In genomic region chr3:69784854-69785523, GRCh38 we compare ENCODE assay signal across 9 cellular contexts. TPM values are rescaled to one million over a fixed set of nuclear protein-coding genes. Genes with fewer than 3 reads are reported as not detected.
DNase-seq lines count a peak whose midpoint lies in the region; ATAC-seq and TF ChIP-seq lines count a peak whose summit lies in the region.
"Had no signal": no experiment of that assay in that cellular context is flagged by ENCODE, and none has a peak within 500 bp of the region (broad histone marks: within the 10 kb centered on the region; RNA-seq: fewer than 3 reads in every experiment).

No MANE protein-coding gene starts in this region.

- H3K4me1 Mint-ChIP-seq in naive thymus-derived CD4-positive, alpha-beta T cell = no peaks in the 10 kb centered on the region

- H3K9me3 ChIP-seq in breast epithelium = no peaks in the 10 kb centered on the region
- no peaks in the 10 kb centered on the region for H3K9me3 ChIP-seq in tibial artery
- no peaks in the 10 kb centered on the region for H3K9me3 ChIP-seq in Karpas-422 (ENCODE audit: low read length)
- no peaks in the 10 kb centered on the region for H3K9me3 ChIP-seq in naive thymus-derived CD4-positive, alpha-beta T cell (ENCODE audit: control insufficient read depth in 2 of 3, low read length in 3 of 3)
- H3K9me3 ChIP-seq: neutrophil had no signal

- peak overlapping the region; percentile 15 to 19 for H3K27ac ChIP-seq in breast epithelium
- H3K27ac ChIP-seq in tibial artery = peak overlapping the region; percentile 38 to 47
- no peak overlapping the region for H3K27ac ChIP-seq in Karpas-422 (ENCODE audit: low read length)
- H3K27ac ChIP-seq in naive thymus-derived CD4-positive, alpha-beta T cell (ENCODE audit: low read depth, low read length) = no peak overlapping the region
- H3K27ac ChIP-seq: neutrophil had no signal

- H3K4me1 ChIP-seq in breast epithelium (no peaks in the 10 kb centered on the region), tibial artery (peaks cover 0 to 46% (median 24%) of the 10 kb centered on the region in 4 donors), Karpas-422 (ENCODE audit: low read length) (no peaks in the 10 kb centered on the region)
- no peaks in the 10 kb centered on the region for H3K4me1 ChIP-seq in naive thymus-derived CD4-positive, alpha-beta T cell (ENCODE audit: control insufficient read depth in 2 of 2, insufficient read depth in 2 of 2, low read length in 2 of 2)

- no peak for TF ChIP-seq CTCF in breast epithelium (IDR thresholded peaks at IDR 0.05)
- TF ChIP-seq CTCF in kidney epithelial cell (IDR thresholded peaks at IDR 0.05; ENCODE audit: insufficient read depth, low read length, poor library complexity, severe bottlenecking) = no peak
- TF ChIP-seq CTCF in tibial artery (IDR thresholded peaks at IDR 0.05) = no peak

- no peak for ATAC-seq in GM21717 (IDR thresholded peaks at IDR 0.05; ENCODE audit: unreplicated experiment)
- ATAC-seq in naive thymus-derived CD4-positive, alpha-beta T cell = no peak

- POLR2A ChIA-PET in naive thymus-derived CD4-positive, alpha-beta T cell (lab: Charles Lee) = no interaction called here

- H3K27ac Mint-ChIP-seq in naive thymus-derived CD4-positive, alpha-beta T cell = no peak overlapping the region

- H3K9ac ChIP-seq in Karpas-422 (ENCODE audit: low read length) = no peak overlapping the region

- H3K4me3 Mint-ChIP-seq in naive thymus-derived CD4-positive, alpha-beta T cell = no peak overlapping the region

- no peaks in the 10 kb centered on the region for H3K36me3 ChIP-seq in breast epithelium
- H3K36me3 ChIP-seq in kidney epithelial cell (ENCODE audit: control insufficient read depth, insufficient read depth, low read length) = no peaks in the 10 kb centered on the region
- no peaks in the 10 kb centered on the region for H3K36me3 ChIP-seq in tibial artery
- no peaks in the 10 kb centered on the region for H3K36me3 ChIP-seq in Karpas-422 (ENCODE audit: insufficient read depth, low read length)
- H3K36me3 ChIP-seq in naive thymus-derived CD4-positive, alpha-beta T cell (ENCODE audit: control insufficient read depth in 2 of 3, insufficient read depth in 3 of 3, low read length in 3 of 3) = no peaks in the 10 kb centered on the region
- H3K36me3 ChIP-seq: neutrophil had no signal

- DNase-seq in LHCN-M2 (ENCODE audit: low read depth) (peak; percentile 95), breast epithelium (ENCODE audit: low spot score in 2 of 2) (no peak), kidney epithelial cell (ENCODE audit: low read depth) (peak; percentile 78), tibial artery (peak; percentile 65 to 87), Karpas-422 (no peak)
- DNase-seq in effector CD4-positive, alpha-beta T cell = no peak
- DNase-seq in naive thymus-derived CD4-positive, alpha-beta T cell = no peak

- H3K27me3 ChIP-seq in breast epithelium (no peaks in the 10 kb centered on the region), kidney epithelial cell (ENCODE audit: control insufficient read depth, insufficient read depth, low read length) (no peaks in the 10 kb centered on the region), tibial artery (no peaks in the 10 kb centered on the region), Karpas-422 (ENCODE audit: low read length) (no peaks in the 10 kb centered on the region)
- H3K27me3 ChIP-seq in naive thymus-derived CD4-positive, alpha-beta T cell (ENCODE audit: control insufficient read depth in 2 of 2, insufficient read depth in 2 of 2, low read length in 2 of 2) = no peaks in the 10 kb centered on the region

- no peaks in the 10 kb centered on the region for H3K36me3 Mint-ChIP-seq in naive thymus-derived CD4-positive, alpha-beta T cell

- TF ChIP-seq POLR2A in breast epithelium (IDR thresholded peaks at IDR 0.05) = no peak

- H3K9me2 ChIP-seq in Karpas-422 (replicated peaks; ENCODE audit: insufficient read depth, low read length) = no peaks in the 10 kb centered on the region

- no peaks in the 10 kb centered on the region for H4K20me1 ChIP-seq in Karpas-422 (ENCODE audit: insufficient read depth, low read depth, low read length)

- peaks cover 0 to 5% (median 2%) of the 10 kb centered on the region in 11 donors for H3K9me3 Mint-ChIP-seq in naive thymus-derived CD4-positive, alpha-beta T cell

- H3K27me3 Mint-ChIP-seq in naive thymus-derived CD4-positive, alpha-beta T cell = peaks cover 0 to 7% (median 0%) of the 10 kb centered on the region in 5 donors

- H3K79me2 ChIP-seq in Karpas-422 (ENCODE audit: low read length) = no peaks in the 10 kb centered on the region

- H3K4me2 ChIP-seq in Karpas-422 (ENCODE audit: low read depth, low read length, poor library complexity, severe bottlenecking) = no peak overlapping the region

- H2AFZ ChIP-seq in Karpas-422 (ENCODE audit: low read length) = no peak overlapping the region

- H3K4me3 ChIP-seq in breast epithelium (no peak overlapping the region), kidney epithelial cell (ENCODE audit: low read depth, low read length) (no peak overlapping the region), tibial artery (no peak overlapping the region), Karpas-422 (ENCODE audit: low read length) (no peak overlapping the region)
- H3K4me3 ChIP-seq in naive thymus-derived CD4-positive, alpha-beta T cell (ENCODE audit: low read length) = no peak overlapping the region

- intact Hi-C loops in breast epithelium (cut with DNase I; ENCODE audit: low total_unique reads) = no loop called here
- intact Hi-C loops in tibial artery (cut with DNase I; ENCODE audit: low total_unique reads) = loop anchor here (5.0 kb wide), 1 partner anchor 43 kb away; no protein-coding TSS in a partner anchor
- intact Hi-C loops in naive thymus-derived CD4-positive, alpha-beta T cell (cut with micrococcal nuclease) = no loop called here

- CTCF ChIA-PET in naive thymus-derived CD4-positive, alpha-beta T cell (lab: Charles Lee) = no interaction called here

RNA-seq across cellular contexts. Expression of gene MITF, which starts 45.7 kb away (rescaled TPM):
- 5.4 and 7.1 TPM in 2 replicates for total RNA-seq in LHCN-M2 (2014; rRNA removed)
- polyA plus RNA-seq in LHCN-M2 (2012) = 2.7 TPM
- 10 to 100 TPM; 23.3 to 45.8 (median 25.6) TPM for total RNA-seq in breast epithelium
- 5.8 and 6.6 TPM in 2 replicates for total RNA-seq in kidney epithelial cell
- total RNA-seq in Karpas-422 (2014; rRNA removed; shearing (Covaris generic); ENCODE audit: low replicate concordance) = not detected in 2 replicates
- total RNA-seq in naive thymus-derived CD4-positive, alpha-beta T cell = 1 to 10 TPM in 2 of 5 experiments, under 1 TPM in 2, not detected in 1; 0.54 to 3.9 (median 1.2) TPM
- not detected for polyA plus RNA-seq in naive thymus-derived CD4-positive, alpha-beta T cell

Comparison
In these comparisons a context has a peak if more than half of its experiments do, and no peak if none do; other contexts are left out.
1. DNase-seq: peak in LHCN-M2 (single experiment), kidney epithelial cell (single experiment) and tibial artery (2 of 2); none in breast epithelium (0 of 2), effector CD4-positive, alpha-beta T cell (single experiment), Karpas-422 (single experiment) and naive thymus-derived CD4-positive, alpha-beta T cell (0 of 9).
2. H3K27ac ChIP-seq: peak in breast epithelium (2 of 2) and tibial artery (2 of 2); none in Karpas-422 (single experiment) and naive thymus-derived CD4-positive, alpha-beta T cell (single experiment).